In genomic region chr10:8102708-8103401, GRCh38 we compare ENCODE assay signal across 12 cellular contexts. TPM values are rescaled to one million over a fixed set of nuclear protein-coding genes. Genes with fewer than 3 reads are reported as not detected.
DNase-seq lines count a peak whose midpoint lies in the region; ATAC-seq, FAIRE-seq and TF ChIP-seq lines count a peak whose summit lies in the region.
"Had no signal": no experiment of that assay in that cellular context is flagged by ENCODE, and none has a peak within 500 bp of the region (broad histone marks: within the 10 kb centered on the region; RNA-seq: fewer than 3 reads in every experiment).

No MANE protein-coding gene starts in this region.

- peak overlapping the region; percentile 33 for H3K4me2 ChIP-seq in hepatocyte

- no peak overlapping the region for H3K27ac ChIP-seq in hepatocyte
- H3K27ac ChIP-seq: gastroesophageal sphincter had no signal

- 29% methylated on average over 11 of the region's 13 CpGs for WGBS in hepatocyte (ENCODE audit: low lambda C conversion rate, missing lambda C conversion rate)

- TF ChIP-seq CTCF in hepatocyte (IDR thresholded peaks at IDR 0.05; ENCODE audit: poor library complexity): no peak

- no peaks in the 10 kb centered on the region for H3K4me1 ChIP-seq in hepatocyte (ENCODE audit: insufficient read depth)
- H3K4me1 ChIP-seq: gastroesophageal sphincter had no signal

- H3K9me3 ChIP-seq in hepatocyte (ENCODE audit: low read depth): no peaks in the 10 kb centered on the region
- H3K9me3 ChIP-seq: gastroesophageal sphincter had no signal

- H2AFZ ChIP-seq in hepatocyte: no peak overlapping the region

- H3K4me3 ChIP-seq in hepatocyte: no peak overlapping the region
- H3K4me3 ChIP-seq: gastroesophageal sphincter had no signal

- DNase-seq in GM12892 (ENCODE audit: insufficient read length): no peak
- peak; percentile 19 for DNase-seq in hepatocyte (ENCODE audit: low spot score)
- no peak for DNase-seq in activated CD8-positive, alpha-beta memory T cell treated with anti-CD3 and anti-CD28 coated beads, Interleukin-2, amount 50 U/mL, for 48 hours
- no peak for DNase-seq in activated naive CD4-positive, alpha-beta T cell treated with anti-CD3 and anti-CD28 coated beads, Interleukin-2, amount 50 U/mL, for 16 hours
- DNase-seq in NCI-H2029 (lab: John Stamatoyannopoulos, UW): no peak
- no peak for DNase-seq in HUDEP-2 (lab: John Stamatoyannopoulos, UW; ENCODE audit: unreplicated experiment in 76 of 76)
- DNase-seq: activated T-cell treated with anti-CD3 and anti-CD28 coated beads, Interleukin-2, amount 50 U/mL, for 48 hours; T-helper 2 cell had no signal

- FAIRE-seq in GM12892 (lab: Jason Lieb, UNC): peak; percentile 84

- no peaks in the 10 kb centered on the region for H3K79me2 ChIP-seq in hepatocyte

- peaks cover 9% of the 10 kb centered on the region for H3K27me3 ChIP-seq in hepatocyte

- peak; percentile 89 for ATAC-seq in GM21360 (IDR thresholded peaks at IDR 0.05; ENCODE audit: unreplicated experiment)
- peak; percentile 76 for ATAC-seq in HG03045 (IDR thresholded peaks at IDR 0.05; ENCODE audit: unreplicated experiment)
- ATAC-seq: gastroesophageal sphincter had no signal

- H3K36me3 ChIP-seq in hepatocyte (replicated peaks; ENCODE audit: insufficient read depth, low read depth): no peaks in the 10 kb centered on the region
- H3K36me3 ChIP-seq: gastroesophageal sphincter had no signal

- H3K9me2 ChIP-seq in hepatocyte (replicated peaks; ENCODE audit: insufficient read depth): no peaks in the 10 kb centered on the region

- no peaks in the 10 kb centered on the region for H4K20me1 ChIP-seq in hepatocyte (ENCODE audit: insufficient read depth, poor library complexity, severe bottlenecking)

- no peak for TF ChIP-seq POLR2A in GM12892 (IDR thresholded peaks at IDR 0.05; ENCODE audit: low read depth, low read length)

RNA-seq across cellular contexts. Expression of gene GATA3, which starts 48.4 kb away (rescaled TPM):
- polyA plus RNA-seq in GM12892 (2012; ENCODE audit: missing spikeins): 2.8 TPM
- 0.96 and 2.4 TPM in 2 replicates for total RNA-seq in hepatocyte
- polyA plus RNA-seq in hepatocyte: 15.4 and 27.1 TPM in 2 replicates
- total RNA-seq: LHCN-M2 had no signal
